Comparison of ENCODE assay signal across 8 cellular contexts in the genomic region with DNA sequence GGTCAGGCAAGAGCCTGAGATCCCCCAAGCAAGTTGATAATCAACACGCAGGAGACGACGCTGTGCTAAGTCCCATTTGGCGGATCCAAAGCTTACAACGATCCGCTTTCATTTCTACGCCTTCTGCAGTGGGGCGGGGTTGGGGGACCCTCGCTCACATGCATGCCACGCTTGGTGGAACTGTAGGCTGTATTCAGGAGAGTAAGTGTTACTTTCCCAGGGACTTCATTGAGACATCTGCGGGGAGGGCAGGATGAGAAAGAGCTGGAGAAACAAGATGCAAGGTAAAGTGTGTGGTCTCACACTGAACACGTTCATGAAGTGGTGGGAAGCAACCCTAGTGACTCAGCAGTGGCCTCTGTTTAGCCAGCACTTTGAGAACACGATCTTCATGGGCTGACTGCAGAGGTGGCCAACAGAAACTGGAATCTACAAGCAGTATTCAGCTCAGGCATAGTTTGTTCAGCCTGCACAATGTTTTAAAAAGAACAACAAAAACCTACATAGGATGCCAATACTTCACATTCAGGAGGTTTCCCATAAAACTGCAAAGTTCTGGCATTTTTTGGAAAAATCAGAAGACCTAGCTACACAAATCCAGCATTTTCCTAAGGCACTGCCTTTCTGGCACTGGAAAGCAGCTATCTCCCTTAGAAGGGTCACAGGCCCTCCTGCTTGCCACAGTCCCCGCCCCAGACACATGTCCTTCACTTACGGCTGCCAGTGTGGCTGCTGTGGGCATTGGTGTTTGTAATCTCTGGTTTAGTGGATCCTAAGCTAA.
A peak's percentile ranks its signal among the peaks of the same experiment; 100 is the strongest.
DNase-seq lines count a peak whose midpoint lies in the region; ATAC-seq, FAIRE-seq and TF ChIP-seq lines count a peak whose summit lies in the region.

No MANE protein-coding gene starts in this region.

- intact Hi-C loops in uterus (cut with DNase I; ENCODE audit: low total_unique reads): loop anchor here (10.0 kb wide), 1 partner anchor 94 kb away; no protein-coding TSS in a partner anchor

- H3K4me2 ChIP-seq in Loucy (ENCODE audit: low read depth, low read length, poor library complexity, severe bottlenecking): peak overlapping the region; percentile 86

- no peak for TF ChIP-seq POLR2A in uterus (IDR thresholded peaks at IDR 0.05)

- H2AFZ ChIP-seq in Loucy (ENCODE audit: low read length): no peak overlapping the region

- H3K9me3 ChIP-seq in Loucy (ENCODE audit: insufficient read depth, low read depth, low read length) (no peaks in the 10 kb centered on the region), uterus (no peaks in the 10 kb centered on the region)

- no peak for FAIRE-seq in RCC 7860 (lab: Jason Lieb, UNC)

- peak; percentile 49 for DNase-seq in AG10803 (ENCODE audit: low read depth)
- DNase-seq in myocyte (ENCODE audit: low read depth): peak; percentile 38
- DNase-seq in DMS79 (lab: John Stamatoyannopoulos, UW): no peak
- no peak for DNase-seq in uterus
- no peak for DNase-seq in RCC 7860 (ENCODE audit: low spot score)

- peak overlapping the region; percentile 70 for H3K9ac ChIP-seq in Loucy (ENCODE audit: low read depth, low read length, poor library complexity, severe bottlenecking)

- peaks cover 10% of the 10 kb centered on the region for H3F3A ChIP-seq in Loucy (ENCODE audit: low read depth)

- H3K27ac ChIP-seq in angular gyrus (ENCODE audit: low read depth, low read length) (peak overlapping the region; percentile 10), uterus (no peak overlapping the region)

- H3K4me1 ChIP-seq in Loucy (ENCODE audit: insufficient read depth, low read length, poor library complexity, severe bottlenecking): peaks cover 66% of the 10 kb centered on the region
- peaks cover 0 to under 1% of the 10 kb centered on the region in 2 donors for H3K4me1 ChIP-seq in uterus

- H3K27me3 ChIP-seq in Loucy (ENCODE audit: insufficient read depth, low read length, poor library complexity, severe bottlenecking) (no peaks in the 10 kb centered on the region), uterus (no peaks in the 10 kb centered on the region)

- no peak overlapping the region for H3K4me3 ChIP-seq in AG10803 (ENCODE audit: low read length)
- H3K4me3 ChIP-seq in Loucy (ENCODE audit: low read length, poor library complexity, severe bottlenecking): peak overlapping the region; percentile 66
- H3K4me3 ChIP-seq in uterus: no peak overlapping the region

- H3K79me2 ChIP-seq in Loucy (ENCODE audit: insufficient read depth, low read length): peaks cover 92% of the 10 kb centered on the region

- peaks cover 85% of the 10 kb centered on the region for H4K20me1 ChIP-seq in Loucy (ENCODE audit: insufficient read depth, low read length, poor library complexity, severe bottlenecking)

- peaks cover 15% of the 10 kb centered on the region; the same call in 1 of the 2 replicates for H3K36me3 ChIP-seq in Loucy (ENCODE audit: insufficient read depth, low read length)
- no peaks in the 10 kb centered on the region for H3K36me3 ChIP-seq in uterus

- TF ChIP-seq CTCF in AG10803 (conservative IDR thresholded peaks at IDR 0.05; ENCODE audit: low read length) (no peak), Loucy (conservative IDR thresholded peaks at IDR 0.05; ENCODE audit: low read length) (no peak), uterus (IDR thresholded peaks at IDR 0.05) (no peak)

- H3K9me2 ChIP-seq in Loucy (replicated peaks; ENCODE audit: low read depth, low read length): no peaks in the 10 kb centered on the region

- ATAC-seq in GM21723 (IDR thresholded peaks at IDR 0.05; ENCODE audit: unreplicated experiment): no peak

Comparison
In these comparisons a context has a peak if more than half of its experiments do, and no peak if none do; other contexts are left out.
1. DNase-seq: peak in AG10803 (single experiment) and myocyte (single experiment); none in DMS79 (single experiment), uterus (0 of 2) and RCC 7860 (single experiment).